In genomic region chr18:43396266-43396665, GRCh38 we compare ENCODE assay signal across 11 cellular contexts.
DNase-seq lines count a peak whose midpoint lies in the region; ATAC-seq and TF ChIP-seq lines count a peak whose summit lies in the region.
"Had no signal": no experiment of that assay in that cellular context is flagged by ENCODE, and none has a peak within 500 bp of the region (broad histone marks: within the 10 kb centered on the region; RNA-seq: fewer than 3 reads in every experiment).

No MANE protein-coding gene starts in this region.

- DNase-seq in DND-41 = no peak
- DNase-seq in NCI-H128 (lab: John Stamatoyannopoulos, UW; ENCODE audit: unreplicated experiment) = peak; percentile 15
- DNase-seq in adrenal gland = no peak
- DNase-seq in mesothelial cell of epicardium (ENCODE audit: low spot score in 2 of 2, unreplicated experiment in 2 of 2) = no peak
- DNase-seq in gastrocnemius medialis = no peak
- no peak for DNase-seq in T-helper 1 cell
- DNase-seq: activated naive CD4-positive, alpha-beta T cell treated with Interleukin-2 at 50 U/mL for 16 hours; NCI-H187 treated with DMSO at 0.1 percent for 48 hours; stomach had no signal

- TF ChIP-seq CTCF in DND-41 (IDR thresholded peaks at IDR 0.05; ENCODE audit: borderline replicate concordance, extremely low read depth, low read length, poor library complexity, severe bottlenecking) (peak; percentile 37), adrenal gland (IDR thresholded peaks at IDR 0.05) (peak in 4 of 6 experiments; percentile 22 to 46 (median 30)), mesothelial cell of epicardium (IDR thresholded peaks at IDR 0.05; ENCODE audit: unreplicated experiment) (peak; percentile 63), gastrocnemius medialis (IDR thresholded peaks at IDR 0.05 in 4 of 5, conservative IDR thresholded peaks at IDR 0.05 in 1 of 5) (peak in 1 of 5 experiments; percentile 19)

- H3K27ac ChIP-seq in DND-41 (ENCODE audit: low read length) (no peak overlapping the region), adrenal gland (no peak overlapping the region), gastrocnemius medialis (no peak overlapping the region)
- H3K27ac ChIP-seq: stomach had no signal

- H3K9ac ChIP-seq in DND-41 (ENCODE audit: low read depth, low read length) = no peak overlapping the region

- no peaks in the 10 kb centered on the region for H3K9me3 ChIP-seq in DND-41 (ENCODE audit: insufficient read depth, low read length, severe bottlenecking)
- no peaks in the 10 kb centered on the region for H3K9me3 ChIP-seq in adrenal gland (replicated peaks in 1 of 3)
- H3K9me3 ChIP-seq in gastrocnemius medialis = no peaks in the 10 kb centered on the region
- H3K9me3 ChIP-seq: stomach had no signal

- in situ Hi-C loops in gastrocnemius medialis (cut with MboI; ENCODE audit: low sequenced_read_pairs in 4 of 4) = no loop called here

- H3K4me1 ChIP-seq in DND-41 (ENCODE audit: insufficient read depth, low read length) = no peaks in the 10 kb centered on the region
- no peaks in the 10 kb centered on the region for H3K4me1 ChIP-seq in adrenal gland (replicated peaks in 1 of 2)
- no peaks in the 10 kb centered on the region for H3K4me1 ChIP-seq in gastrocnemius medialis

- 2 to 12% (median 6%) methylated on average over 1 of the region's 1 CpG for WGBS in adrenal gland, 4 donors

- H3K36me3 ChIP-seq in DND-41 (ENCODE audit: insufficient read depth, low read length) (no peaks in the 10 kb centered on the region), adrenal gland (replicated peaks in 1 of 2) (no peaks in the 10 kb centered on the region), gastrocnemius medialis (no peaks in the 10 kb centered on the region)
- H3K36me3 ChIP-seq: stomach had no signal

- ATAC-seq in DND-41 (ENCODE audit: insufficient read depth, low read depth) (no peak), gastrocnemius medialis (no peak), GM21367 (IDR thresholded peaks at IDR 0.05; ENCODE audit: unreplicated experiment) (no peak), GM18867 (IDR thresholded peaks at IDR 0.05; ENCODE audit: unreplicated experiment) (no peak)

- H3K4me3 Mint-ChIP-seq in mesothelial cell of epicardium = no peak overlapping the region

- no peak overlapping the region for H3K4me3 ChIP-seq in DND-41 (ENCODE audit: low read depth in 1 of 2, low read length in 2 of 2)
- H3K4me3 ChIP-seq in adrenal gland = no peak overlapping the region
- no peak overlapping the region for H3K4me3 ChIP-seq in gastrocnemius medialis
- H3K4me3 ChIP-seq: stomach had no signal

- peaks cover 9% of the 10 kb centered on the region for H3K9me3 Mint-ChIP-seq in mesothelial cell of epicardium

- H3K27me3 Mint-ChIP-seq in mesothelial cell of epicardium (ENCODE audit: low read depth) = no peaks in the 10 kb centered on the region

- H3K4me1 Mint-ChIP-seq in mesothelial cell of epicardium = peaks cover 18% of the 10 kb centered on the region

- H2AFZ ChIP-seq in DND-41 (ENCODE audit: low read depth, low read length) = no peak overlapping the region

- no peaks in the 10 kb centered on the region for H3K36me3 Mint-ChIP-seq in mesothelial cell of epicardium

- H4K20me1 ChIP-seq in DND-41 (ENCODE audit: insufficient read depth, low read length) = no peaks in the 10 kb centered on the region

- H3K27me3 ChIP-seq in DND-41 (ENCODE audit: insufficient read depth, low read length, poor library complexity) = no peaks in the 10 kb centered on the region
- no peaks in the 10 kb centered on the region for H3K27me3 ChIP-seq in adrenal gland
- no peaks in the 10 kb centered on the region for H3K27me3 ChIP-seq in gastrocnemius medialis
- H3K27me3 ChIP-seq: stomach had no signal

- H3K27ac Mint-ChIP-seq in mesothelial cell of epicardium = no peak overlapping the region

- H3K79me2 ChIP-seq in DND-41 (ENCODE audit: insufficient read depth, low read length) = no peaks in the 10 kb centered on the region

- TF ChIP-seq POLR2A in adrenal gland (IDR thresholded peaks at IDR 0.05) = no peak
- no peak for TF ChIP-seq POLR2A in gastrocnemius medialis (IDR thresholded peaks at IDR 0.05)

- intact Hi-C loops in adrenal gland (cut with DNase I) (no loop called here), gastrocnemius medialis (cut with DNase I; ENCODE audit: low total_unique reads) (no loop called here)

- no peak overlapping the region for H3K4me2 ChIP-seq in DND-41 (ENCODE audit: insufficient read depth, low read length)
